ENCODE assay signal across 25 cellular contexts in the genomic region with DNA sequence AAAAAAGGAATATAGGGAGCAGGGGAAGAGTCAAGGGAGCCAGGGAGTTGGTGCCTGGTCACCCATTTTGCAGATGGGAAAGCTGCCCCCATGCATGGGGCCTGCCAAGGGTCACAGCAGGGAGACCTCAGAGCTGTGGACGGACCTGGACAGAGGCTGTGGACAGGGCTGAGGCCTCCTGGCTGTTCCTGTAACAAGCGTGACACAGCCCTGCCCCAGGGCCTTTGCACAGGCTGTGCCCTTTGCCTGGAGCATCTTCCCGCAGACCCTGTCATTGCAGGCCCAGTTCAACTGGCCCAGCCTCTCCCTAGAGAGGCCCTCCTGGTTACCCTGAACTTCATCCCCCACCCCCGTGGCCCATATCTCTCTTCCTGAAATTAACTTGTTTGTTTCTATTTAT.
"Had no signal": no experiment of that assay in that cellular context is flagged by ENCODE, and none has a peak within 500 bp of the region (broad histone marks: within the 10 kb centered on the region; RNA-seq: fewer than 3 reads in every experiment).

No MANE protein-coding gene starts in this region.

- H3K4me2 ChIP-seq: hepatocyte had no signal

- DNase-seq: activated CD4-positive, alpha-beta memory T cell treated with anti-CD3 and anti-CD28 coated beads for 36 hours; activated CD4-positive, alpha-beta T cell treated with anti-CD3 and anti-CD28 coated beads for 48 hours; activated CD8-positive, alpha-beta memory T cell treated with anti-CD3 and anti-CD28 coated beads, Interleukin-2, amount 50 U/mL, for 4 hours; activated effector memory CD4-positive, alpha-beta T cell treated with anti-CD3 and anti-CD28 coated beads, Interleukin-2, amount 50 U/mL, for 16 hours; activated naive CD4-positive, alpha-beta T cell treated with anti-CD3 and anti-CD28 coated beads, Interleukin-2, amount 50 U/mL, for 16 hours; activated naive CD8-positive, alpha-beta T cell treated with anti-CD3 and anti-CD28 coated beads, Interleukin-2, amount 50 U/mL, for 24 hours; activated T-cell treated with anti-CD3 and anti-CD28 coated beads, Interleukin-2, amount 50 U/mL, for 1 hour; amygdala; central memory CD4-positive, alpha-beta T cell; effector CD4-positive, alpha-beta T cell; esophagus squamous epithelium; foreskin melanocyte; naive thymus-derived CD8-positive, alpha-beta T cell; occipital lobe; stimulated activated CD4-positive, alpha-beta T cell treated with anti-CD3 and anti-CD28 coated beads, Interleukin-4, amount 100 ng/mL, for 1 hour; stimulated activated naive CD8-positive, alpha-beta T cell treated with anti-CD3 and anti-CD28 coated beads, Interleukin-15, Interleukin-2, amounts not matched to agents 100 U/mL and 50 U/mL, for 24 hours; T-helper 1 cell had no signal

- H3K9me3 Mint-ChIP-seq: activated CD4-positive, alpha-beta memory T cell treated with anti-CD3 and anti-CD28 coated beads for 36 hours; activated naive CD8-positive, alpha-beta T cell treated with anti-CD3 and anti-CD28 coated beads, Interleukin-2, amount 50 U/mL, for 24 hours; activated T-helper 1 cell treated with anti-CD3 and anti-CD28 coated beads, Interleukin-12 subunit alpha, Interleukin-12 subunit beta, Interleukin-2, Interleukin-4 antibody, amounts not matched to agents 30 ng/mL and 10 ng/mL and 1 ng/mL, durations not matched to agents 14 hours and 24 hours and 36 hours; dendritic cell treated with granulocyte-macrophage colony-stimulating factor and Interleukin-4, amounts not matched to agents 40 ng/mL and 50 ng/mL, for 4 days; mesothelial cell of epicardium; naive thymus-derived CD8-positive, alpha-beta T cell; neural crest cell; T-helper 2 cell treated with Interferon-gamma antibody and Interleukin-4, amounts not matched to agents 5 μg/mL and 100 μg/mL, for 36 hours had no signal

- H3K27ac Mint-ChIP-seq: activated CD4-positive, alpha-beta memory T cell treated with anti-CD3 and anti-CD28 coated beads for 36 hours; activated naive CD8-positive, alpha-beta T cell treated with anti-CD3 and anti-CD28 coated beads, Interleukin-2, amount 50 U/mL, for 24 hours; activated T-helper 1 cell treated with anti-CD3 and anti-CD28 coated beads, Interleukin-12 subunit alpha, Interleukin-12 subunit beta, Interleukin-2, Interleukin-4 antibody, amounts not matched to agents 30 ng/mL and 10 ng/mL and 1 ng/mL, durations not matched to agents 14 hours and 24 hours and 36 hours; dendritic cell treated with granulocyte-macrophage colony-stimulating factor and Interleukin-4, amounts not matched to agents 40 ng/mL and 50 ng/mL, for 4 days; mesothelial cell of epicardium had no signal

- H3K4me1 Mint-ChIP-seq: mesothelial cell of epicardium had no signal

- H3K36me3 ChIP-seq: esophagus squamous epithelium, tibial nerve had no signal

- H3K4me3 ChIP-seq: esophagus squamous epithelium, hepatocyte, tibial nerve had no signal

- H3K27ac ChIP-seq: hepatocyte had no signal

- H3K27me3 Mint-ChIP-seq: activated CD4-positive, alpha-beta memory T cell treated with anti-CD3 and anti-CD28 coated beads for 36 hours; activated naive CD8-positive, alpha-beta T cell treated with anti-CD3 and anti-CD28 coated beads, Interleukin-2, amount 50 U/mL, for 24 hours; dendritic cell treated with granulocyte-macrophage colony-stimulating factor and Interleukin-4, amounts not matched to agents 40 ng/mL and 50 ng/mL, for 4 days; naive thymus-derived CD8-positive, alpha-beta T cell had no signal

- H3K9me3 ChIP-seq: esophagus squamous epithelium, tibial nerve had no signal

- ATAC-seq: activated naive CD8-positive, alpha-beta T cell treated with anti-CD3 and anti-CD28 coated beads, Interleukin-2, amount 50 U/mL, for 24 hours; naive thymus-derived CD8-positive, alpha-beta T cell; right cardiac atrium; stimulated activated naive CD8-positive, alpha-beta T cell treated with anti-CD3 and anti-CD28 coated beads, Interleukin-15, Interleukin-2, amounts not matched to agents 100 U/mL and 50 U/mL, for 24 hours had no signal

- H3K27me3 ChIP-seq: esophagus squamous epithelium, hepatocyte, tibial nerve had no signal

- H2AFZ ChIP-seq: hepatocyte had no signal

- H3K4me3 Mint-ChIP-seq: activated CD4-positive, alpha-beta memory T cell treated with anti-CD3 and anti-CD28 coated beads for 36 hours; activated naive CD8-positive, alpha-beta T cell treated with anti-CD3 and anti-CD28 coated beads, Interleukin-2, amount 50 U/mL, for 24 hours; activated T-helper 1 cell treated with anti-CD3 and anti-CD28 coated beads, Interleukin-12 subunit alpha, Interleukin-12 subunit beta, Interleukin-2, Interleukin-4 antibody, amounts not matched to agents 30 ng/mL and 10 ng/mL and 1 ng/mL, durations not matched to agents 14 hours and 24 hours and 36 hours; dendritic cell treated with granulocyte-macrophage colony-stimulating factor and Interleukin-4, amounts not matched to agents 40 ng/mL and 50 ng/mL, for 4 days; mesothelial cell of epicardium; naive thymus-derived CD8-positive, alpha-beta T cell; neural crest cell; T-helper 2 cell treated with Interferon-gamma antibody and Interleukin-4, amounts not matched to agents 5 μg/mL and 100 μg/mL, for 36 hours had no signal
